Comparison of ENCODE assay signal across 9 cellular contexts in genomic region chr19:6161271-6161850, GRCh38. TPM values are rescaled to one million over a fixed set of nuclear protein-coding genes. Genes with fewer than 3 reads are reported as not detected.
DNase-seq lines count a peak whose midpoint lies in the region; ATAC-seq and TF ChIP-seq lines count a peak whose summit lies in the region.
"Had no signal": no experiment of that assay in that cellular context is flagged by ENCODE, and none has a peak within 500 bp of the region (broad histone marks: within the 10 kb centered on the region; RNA-seq: fewer than 3 reads in every experiment).

No MANE protein-coding gene starts in this region.

- POLR2A ChIA-PET in HCT116 (lab: Charles Lee) = no interaction called here

- H4K20me1 ChIP-seq in HCT116 (ENCODE audit: insufficient read depth) (no peaks in the 10 kb centered on the region), smooth muscle cell (ENCODE audit: low read depth) (no peaks in the 10 kb centered on the region)

- no peak for TF ChIP-seq POLR2A in HCT116 (IDR thresholded peaks at IDR 0.05; ENCODE audit: borderline replicate concordance, extremely low read depth, insufficient read depth, insufficient read length)

- intact Hi-C loops in CD14-positive monocyte (cut with micrococcal nuclease) = no loop called here
- intact Hi-C loops in HCT116 (cut with micrococcal nuclease) = no loop called here
- intact Hi-C loops in dorsolateral prefrontal cortex (cut with DNase I) = no loop called here

- DNase-seq in CD14-positive monocyte (ENCODE audit: low spot score) (peak; percentile 60), HCT116 (ENCODE audit: low read depth, low spot score) (peak; percentile 98), T-helper 2 cell (peak in 3 of 5 experiments; percentile 48 to 90 (median 83)), cerebellar cortex (ENCODE audit: low spot score) (peak; percentile 5), HCEC 1CT (no peak), dorsolateral prefrontal cortex (no peak), smooth muscle cell (lab: John Stamatoyannopoulos, UW; ENCODE audit: unreplicated experiment) (no peak)
- DNase-seq in stimulated activated CD4-positive, alpha-beta T cell treated with anti-CD3 and anti-CD28 coated beads, Interleukin-12 subunit alpha, Interleukin-12 subunit beta, amount 100 ng/mL, for 48 hours (ENCODE audit: low read depth in 2 of 3, low spot score in 1 of 3) = peak; percentile 1 to 37 (median 30)

- peaks cover 5 to 15% of the 10 kb centered on the region in 2 experiments; a peak in 3 of 4 replicates for H3K4me1 ChIP-seq in HCT116 (ENCODE audit: control insufficient read depth in 1 of 2, insufficient read depth in 2 of 2, low read length in 2 of 2)
- H3K4me1 ChIP-seq in smooth muscle cell (ENCODE audit: low read depth) = no peaks in the 10 kb centered on the region

- peak overlapping the region in 1 of 2 donors; percentile 39 for H3K4me3 Mint-ChIP-seq in CD14-positive monocyte

- no peak overlapping the region for H2AFZ ChIP-seq in HCT116 (ENCODE audit: low read depth, low read length, poor library complexity, severe bottlenecking)
- no peak overlapping the region for H2AFZ ChIP-seq in smooth muscle cell (ENCODE audit: low read depth)

- ATAC-seq in HCT116 = peak; percentile 89

- peak overlapping the region; percentile 54 for H3K4me2 ChIP-seq in HCT116 (ENCODE audit: low read length)
- H3K4me2 ChIP-seq in smooth muscle cell = no peak overlapping the region

- H3K9me3 Mint-ChIP-seq in CD14-positive monocyte = peaks cover 9 to 23% (median 20%) of the 10 kb centered on the region in 7 donors

- no peaks in the 10 kb centered on the region for H3K9me2 ChIP-seq in HCT116 (ENCODE audit: insufficient read depth)

- no peaks in the 10 kb centered on the region for H3K36me3 ChIP-seq in HCT116 (ENCODE audit: control insufficient read depth in 1 of 2, insufficient read depth in 2 of 2, low read length in 2 of 2)
- H3K36me3 ChIP-seq in smooth muscle cell (ENCODE audit: low read depth) = no peaks in the 10 kb centered on the region

- H3K27me3 ChIP-seq in HCT116 (ENCODE audit: insufficient read depth, low read length) (no peaks in the 10 kb centered on the region), dorsolateral prefrontal cortex (no peaks in the 10 kb centered on the region), smooth muscle cell (ENCODE audit: low read depth) (no peaks in the 10 kb centered on the region)

- H3K9me3 ChIP-seq in HCT116 (ENCODE audit: control insufficient read depth in 1 of 2, insufficient read depth in 1 of 2, low read depth in 1 of 2, low read length in 2 of 2) = no peaks in the 10 kb centered on the region
- no peaks in the 10 kb centered on the region for H3K9me3 ChIP-seq in smooth muscle cell (replicated peaks; ENCODE audit: low read depth)

- H3K27me3 Mint-ChIP-seq in CD14-positive monocyte (ENCODE audit: low read depth in 3 of 3) = peaks cover 5 to 8% (median 7%) of the 10 kb centered on the region in 3 donors

- TF ChIP-seq RAD21 in HCT116 (IDR thresholded peaks at IDR 0.05; ENCODE audit: low read depth) = no peak

- no peaks in the 10 kb centered on the region for H3K36me3 Mint-ChIP-seq in CD14-positive monocyte

- no peak overlapping the region for H3K9ac ChIP-seq in HCT116 (ENCODE audit: low read length)
- H3K9ac ChIP-seq in smooth muscle cell (ENCODE audit: low read depth) = no peak overlapping the region

- WGBS in smooth muscle cell (ENCODE audit: low lambda C conversion rate) = 64% methylated on average over 8 of the region's 8 CpGs

- no peaks in the 10 kb centered on the region for H3F3A ChIP-seq in smooth muscle cell (ENCODE audit: low read depth)

- no peak overlapping the region; a peak in 1 of 4 replicates for H3K4me3 ChIP-seq in HCT116 (replicated peaks in 1 of 2; ENCODE audit: low read depth in 1 of 2, low read length in 2 of 2)
- no peak overlapping the region for H3K4me3 ChIP-seq in dorsolateral prefrontal cortex
- no peak overlapping the region for H3K4me3 ChIP-seq in smooth muscle cell

- no peak for TF ChIP-seq CTCF in CD14-positive monocyte (IDR thresholded peaks at IDR 0.05)
- TF ChIP-seq CTCF in HCT116 (IDR thresholded peaks at IDR 0.05 in 2 of 3, conservative IDR thresholded peaks at IDR 0.05 in 1 of 3; ENCODE audit: borderline replicate concordance in 1 of 3, insufficient read depth in 1 of 3, low read depth in 2 of 3, low read length in 2 of 3) = no peak
- TF ChIP-seq CTCF in dorsolateral prefrontal cortex (IDR thresholded peaks at IDR 0.05 in 54 of 56, conservative IDR thresholded peaks at IDR 0.05 in 2 of 56; ENCODE audit: low read depth in 1 of 56, partially characterized antibody in 56 of 56) = no peak
- TF ChIP-seq CTCF in smooth muscle cell (IDR thresholded peaks at IDR 0.05; ENCODE audit: borderline replicate concordance, insufficient read depth, poor library complexity, severe bottlenecking) = no peak

- H3K79me2 ChIP-seq in HCT116 (ENCODE audit: insufficient read depth, low read length) (no peaks in the 10 kb centered on the region), smooth muscle cell (ENCODE audit: low read depth) (no peaks in the 10 kb centered on the region)

- CTCF ChIA-PET in HCT116 (lab: Charles Lee) = no interaction called here

- H3K27ac ChIP-seq in HCT116 (ENCODE audit: low read depth, low read length) (peak overlapping the region; percentile 15), dorsolateral prefrontal cortex (no peak overlapping the region), smooth muscle cell (ENCODE audit: low read depth) (no peak overlapping the region)

- peak overlapping the region in 5 of 7 donors; percentile 9 to 68 (median 57) for H3K27ac Mint-ChIP-seq in CD14-positive monocyte

- RAD21 ChIA-PET in HCT116 (lab: Charles Lee; ENCODE audit: low non-redundant PET in 1 of 2, low total read pairs in 2 of 2, uncharacterized antibody in 2 of 2, unreplicated experiment in 2 of 2) = no interaction called here

- peaks cover 7% of the 10 kb centered on the region for H3K4me1 Mint-ChIP-seq in CD14-positive monocyte

- BruUV-seq in HCT116 (replicated peaks; lab: Mats Ljungman, UMichigan) = no TSS peak

TF ChIP-seq in HCT116, 20 proteins besides CTCF, POLR2A, EP300 and RAD21:
- no peak for TF ChIP-seq CEBPB (IDR thresholded peaks at IDR 0.05; ENCODE audit: low read depth)
- TF ChIP-seq REST (IDR thresholded peaks at IDR 0.05; ENCODE audit: low read depth) = no peak
- no peak for TF ChIP-seq MAX (IDR thresholded peaks at IDR 0.05)
- no peak for TF ChIP-seq ZFX (IDR thresholded peaks at IDR 0.05)
- TF ChIP-seq SRF (IDR thresholded peaks at IDR 0.05; ENCODE audit: low read depth) = peak; percentile 88
- TF ChIP-seq ZNF274 (IDR thresholded peaks at IDR 0.05; ENCODE audit: low read depth, low read length) = no peak
- no peak for TF ChIP-seq YY1 (IDR thresholded peaks at IDR 0.05; ENCODE audit: extremely low read depth, insufficient replicate concordance, low read depth, low read length)
- peak; percentile 49 for TF ChIP-seq SP1 (IDR thresholded peaks at IDR 0.05; ENCODE audit: low read depth)
TF ChIP-seq in HCT116: peak in this region for 2.

RNA-seq across cellular contexts. Expression of gene ACSBG2, which starts 25.9 kb away (rescaled TPM):
- polyA plus RNA-seq in CD14-positive monocyte (not detected), smooth muscle cell (not detected in 2 replicates)
- total RNA-seq in HCT116 (2021; ENCODE audit: unreplicated experiment) (0.37 TPM), dorsolateral prefrontal cortex (1 to 10 TPM in 6 of 120 experiments, under 1 TPM in 27, not detected in 87; 0.21 to 1.9 (median 0.70) TPM), smooth muscle cell (not detected in 2 replicates)
- 0.40 and 0.86 TPM in 2 replicates for polyA plus RNA-seq in HCT116 (2012)
- total RNA-seq: astrocyte had no signal

RNA-seq across cellular contexts. Expression of gene RFX2, which starts 51.1 kb away (rescaled TPM):
- polyA plus RNA-seq in CD14-positive monocyte = 1 to 10 TPM; 5.7 to 8.7 TPM
- 13.7 TPM for total RNA-seq in HCT116 (2021; ENCODE audit: unreplicated experiment)
- 9.8 and 9.9 TPM in 2 replicates for polyA plus RNA-seq in HCT116 (2012)
- 10 to 100 TPM in 103 of 120 experiments, 1 to 10 TPM in 17; 5.3 to 44.1 (median 14.3) TPM for total RNA-seq in dorsolateral prefrontal cortex
- total RNA-seq in smooth muscle cell = 2.7 and 7.5 TPM in 2 replicates
- 4.7 and 6.4 TPM in 2 replicates for polyA plus RNA-seq in smooth muscle cell

Comparison
In these comparisons a context has a peak if more than half of its experiments do, and no peak if none do; other contexts are left out.
1. DNase-seq: peak in CD14-positive monocyte (single experiment), HCT116 (single experiment), T-helper 2 cell (3 of 5), cerebellar cortex (single experiment) and stimulated activated CD4-positive, alpha-beta T cell treated with anti-CD3 and anti-CD28 coated beads, Interleukin-12 subunit alpha, Interleukin-12 subunit beta, amount 100 ng/mL, for 48 hours (3 of 3); none in HCEC 1CT (single experiment), dorsolateral prefrontal cortex (0 of 10) and smooth muscle cell (single experiment).